8 cellular contexts compared by ENCODE assay signal in genomic region chr3:52983336-52983807, GRCh38.
DNase-seq lines count a peak whose midpoint lies in the region; ATAC-seq and TF ChIP-seq lines count a peak whose summit lies in the region.

No MANE protein-coding gene starts in this region.

- peaks cover 11% of the 10 kb centered on the region for H3K9me3 Mint-ChIP-seq in nephron progenitor cell

- H3K4me1 ChIP-seq in BLaER1 (peaks cover 57% of the 10 kb centered on the region), stomach (peaks cover 0 to 26% (median 5%) of the 10 kb centered on the region in 4 donors)

- H3K4me3 Mint-ChIP-seq in nephron progenitor cell = no peak overlapping the region

- no peaks in the 10 kb centered on the region for H3K36me3 ChIP-seq in BLaER1
- H3K36me3 ChIP-seq in stomach = no peaks in the 10 kb centered on the region

- intact Hi-C loops in stomach (cut with DNase I; ENCODE audit: low total_unique reads) = no loop called here

- no peak for TF ChIP-seq EP300 in stomach (IDR thresholded peaks at IDR 0.05)

- peaks cover 22% of the 10 kb centered on the region for H3K9me3 ChIP-seq in BLaER1
- H3K9me3 ChIP-seq in stomach = peaks cover 0 to 9% (median 0%) of the 10 kb centered on the region in 4 donors

- TF ChIP-seq CTCF in nephron progenitor cell (IDR thresholded peaks at IDR 0.05) (no peak), stomach (IDR thresholded peaks at IDR 0.05) (no peak)

- peak overlapping the region; percentile 64 for H3K4me2 ChIP-seq in BLaER1

- no peaks in the 10 kb centered on the region for H3K27me3 ChIP-seq in BLaER1
- H3K27me3 ChIP-seq in stomach = no peaks in the 10 kb centered on the region

- H3K4me3 ChIP-seq in BLaER1 (no peak overlapping the region), stomach (no peak overlapping the region)

- H3K4me1 Mint-ChIP-seq in nephron progenitor cell = peaks cover 9% of the 10 kb centered on the region

- H4K20me1 ChIP-seq in BLaER1 = peaks cover 84% of the 10 kb centered on the region

- H3K9ac ChIP-seq in BLaER1 = no peak overlapping the region; the same call in 1 of the 2 replicates

- peak overlapping the region; percentile 16 for H3K27ac Mint-ChIP-seq in nephron progenitor cell

- no peak for TF ChIP-seq POLR2A in stomach (IDR thresholded peaks at IDR 0.05)

- peak; percentile 74 for ATAC-seq in GM21360 (IDR thresholded peaks at IDR 0.05; ENCODE audit: unreplicated experiment)
- ATAC-seq in HG03575 (IDR thresholded peaks at IDR 0.05; ENCODE audit: extremely low read depth, insufficient number of reproducible peaks, low FRiP score, unreplicated experiment) = peak; percentile 67

- no peak overlapping the region for H3K27ac ChIP-seq in BLaER1
- H3K27ac ChIP-seq in stomach = peak overlapping the region in 2 of 5 donors; percentile 24 to 55

- DNase-seq in activated CD8-positive, alpha-beta memory T cell treated with anti-CD3 and anti-CD28 coated beads for 1 hour (ENCODE audit: extremely low read depth in 1 of 2, low read depth in 1 of 2) = peak; percentile 19 to 22
- DNase-seq in nephron progenitor cell (no peak), H4 (ENCODE audit: low spot score) (no peak), stomach (no peak), retina (no peak)

- peaks cover 5% of the 10 kb centered on the region for H3K36me3 Mint-ChIP-seq in nephron progenitor cell (ENCODE audit: low read depth)

- 68 to 79% (median 78%) methylated on average over 5 of the region's 5 CpGs for WGBS in stomach, 5 donors

- no peaks in the 10 kb centered on the region for H3K27me3 Mint-ChIP-seq in nephron progenitor cell (ENCODE audit: low read depth, poor library complexity)

Comparison
In these comparisons a context has a peak if more than half of its experiments do, and no peak if none do; other contexts are left out.
1. DNase-seq: peak in activated CD8-positive, alpha-beta memory T cell treated with anti-CD3 and anti-CD28 coated beads for 1 hour (2 of 2); none in nephron progenitor cell (single experiment), H4 (single experiment), stomach (single experiment) and retina (single experiment).